In the genomic region with DNA sequence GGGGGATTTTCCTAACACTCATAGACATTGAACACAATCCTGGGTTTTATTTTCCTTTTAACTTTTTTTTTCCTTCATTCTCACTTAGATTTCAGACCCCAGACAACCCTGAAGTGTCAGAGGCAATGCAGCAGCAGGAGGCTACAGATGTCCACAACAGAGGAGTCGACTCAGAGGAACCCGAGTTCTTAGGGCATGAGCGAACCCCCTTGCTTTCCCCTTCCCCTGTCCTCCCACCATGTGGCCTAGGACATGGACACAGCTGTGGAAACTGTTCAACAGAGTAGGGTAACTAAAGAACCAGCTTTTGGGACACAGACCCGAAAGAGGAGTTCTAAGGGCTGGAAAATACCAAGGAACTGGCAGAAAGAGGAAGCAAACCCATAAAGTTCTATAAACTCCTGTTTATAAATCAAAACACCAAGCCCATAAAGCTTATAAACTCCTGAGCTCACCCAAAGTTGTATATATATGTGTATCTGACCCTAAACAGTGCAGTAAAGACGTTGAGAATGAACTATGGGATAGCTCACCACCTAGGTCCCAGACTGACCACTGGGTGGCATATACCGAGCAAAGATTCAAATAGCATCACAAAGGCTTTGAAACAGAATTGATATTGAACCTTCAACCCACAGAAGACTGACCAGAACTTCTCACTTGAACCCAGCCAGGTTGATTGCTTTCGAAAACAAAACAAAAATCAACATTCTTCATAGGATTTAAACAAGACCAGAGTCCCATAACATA, we compare ENCODE assay signal across 9 cellular contexts. TPM values are rescaled to one million over a fixed set of nuclear protein-coding genes. Genes with fewer than 3 reads are reported as not detected.
A peak's percentile ranks its signal among the peaks of the same experiment; 100 is the strongest.
DNase-seq lines count a peak whose midpoint lies in the region; ATAC-seq, FAIRE-seq and TF ChIP-seq lines count a peak whose summit lies in the region.
"Had no signal": no experiment of that assay in that cellular context is flagged by ENCODE, and none has a peak within 500 bp of the region (broad histone marks: within the 10 kb centered on the region; RNA-seq: fewer than 3 reads in every experiment).

No MANE protein-coding gene starts in this region.

- H4K20me1 ChIP-seq in HCT116 (ENCODE audit: insufficient read depth), result no peaks in the 10 kb centered on the region

- peak overlapping the region; percentile 72 to 86; a peak in 4 of 6 replicates for H3K27ac ChIP-seq in A549
- no peak overlapping the region for H3K27ac ChIP-seq in HCT116 (ENCODE audit: low read depth, low read length)
- H3K27ac ChIP-seq in adrenal gland, result peak overlapping the region in 1 of 5 donors; percentile 64
- H3K27ac ChIP-seq in thyroid gland, result peak overlapping the region; percentile 85 to 90 (median 85)

- POLR2A ChIA-PET in A549 (lab: Yijun Ruan, JAX), result interaction anchor here (1.2 kb wide), 2 partner anchors 33 to 205 kb away, joined by 5 read pairs; no protein-coding TSS in a partner anchor
- POLR2A ChIA-PET in HCT116 (lab: Charles Lee), result interaction anchor here (0.7 kb wide), 1 partner anchor 63 kb away, joined by 4 read pairs; no protein-coding TSS in a partner anchor

- H3K9me3 ChIP-seq in A549 (no peaks in the 10 kb centered on the region), HCT116 (ENCODE audit: control insufficient read depth in 1 of 2, insufficient read depth in 1 of 2, low read depth in 1 of 2, low read length in 2 of 2) (no peaks in the 10 kb centered on the region), adrenal gland (replicated peaks in 1 of 3) (no peaks in the 10 kb centered on the region), thyroid gland (no peaks in the 10 kb centered on the region)

- ATAC-seq in A549 (peak; percentile 84 to 86), HCT116 (peak; percentile 91), HG03571 (IDR thresholded peaks at IDR 0.05; ENCODE audit: unreplicated experiment) (no peak), HG03280 (IDR thresholded peaks at IDR 0.05; ENCODE audit: unreplicated experiment) (no peak)

- no peak for FAIRE-seq in A549 (lab: Jason Lieb, UNC)
- FAIRE-seq: GM18507 had no signal

- H3K36me3 ChIP-seq in HCT116 (ENCODE audit: control insufficient read depth in 1 of 2, insufficient read depth in 2 of 2, low read length in 2 of 2) (no peaks in the 10 kb centered on the region), adrenal gland (replicated peaks in 1 of 2) (no peaks in the 10 kb centered on the region), thyroid gland (no peaks in the 10 kb centered on the region)

- H3K9me2 ChIP-seq in HCT116 (ENCODE audit: insufficient read depth), result no peaks in the 10 kb centered on the region

- H3K4me2 ChIP-seq in A549 (peak overlapping the region; percentile 72), HCT116 (ENCODE audit: low read length) (no peak overlapping the region)

- H3K27me3 ChIP-seq in HCT116 (ENCODE audit: insufficient read depth, low read length), result no peaks in the 10 kb centered on the region
- H3K27me3 ChIP-seq in adrenal gland, result no peaks in the 10 kb centered on the region
- H3K27me3 ChIP-seq in thyroid gland, result no peaks in the 10 kb centered on the region

- peaks cover 30% of the 10 kb centered on the region for H3K4me1 ChIP-seq in A549
- H3K4me1 ChIP-seq in HCT116 (ENCODE audit: control insufficient read depth in 1 of 2, insufficient read depth in 2 of 2, low read length in 2 of 2), result peaks cover 3 to 10% of the 10 kb centered on the region in 2 experiments; a peak in 2 of 4 replicates
- H3K4me1 ChIP-seq in adrenal gland (replicated peaks in 1 of 2), result peaks cover 0 to 30% of the 10 kb centered on the region in 2 donors
- H3K4me1 ChIP-seq in thyroid gland, result peaks cover 35 to 50% of the 10 kb centered on the region in 2 donors

- CTCF ChIA-PET in A549 (lab: Yijun Ruan, JAX), result interaction anchor here (0.7 to 9.7 kb wide), 33 partner anchors 9 to 257 kb away, joined by 3 to 74 read pairs (median 5); a partner anchor contains a TSS
- CTCF ChIA-PET in HCT116 (lab: Charles Lee), result interaction anchor here (0.6 to 4.0 kb wide), 11 partner anchors 9 to 210 kb away, joined by 3 to 40 read pairs (median 6); a partner anchor contains a TSS

- H3K9ac ChIP-seq in HCT116 (ENCODE audit: low read length), result no peak overlapping the region

- intact Hi-C loops in HCT116 (cut with micrococcal nuclease), result no loop called here
- intact Hi-C loops in adrenal gland (cut with DNase I), result loop anchor here in 1 of 2 donors (5.0 kb wide), 1 partner anchor 35 kb away; a partner anchor contains a TSS
- intact Hi-C loops in thyroid gland (cut with DNase I), result no loop called here

- H2AFZ ChIP-seq in HCT116 (ENCODE audit: low read depth, low read length, poor library complexity, severe bottlenecking), result no peak overlapping the region

- 44% methylated on average over 7 of the region's 7 CpGs for WGBS in A549 (ENCODE audit: missing lambda C conversion rate)
- WGBS in adrenal gland, 4 donors, result 72 to 80% (median 75%) methylated on average over 7 of the region's 7 CpGs
- WGBS in thyroid gland, 2 donors, result 71 to 78% methylated on average over 7 of the region's 7 CpGs

- RAD21 ChIA-PET in HCT116 (lab: Charles Lee; ENCODE audit: low non-redundant PET in 1 of 2, low total read pairs in 2 of 2, uncharacterized antibody in 2 of 2, unreplicated experiment in 2 of 2), result no interaction called here

- DNase-seq in A549 (ENCODE audit: low read depth in 1 of 2, low spot score in 1 of 2) (peak; percentile 56 to 65), HCT116 (ENCODE audit: low read depth, low spot score) (peak; percentile 21), adrenal gland (no peak), iPS-NIHi11 (ENCODE audit: low spot score) (peak; percentile 33), thyroid gland (peak in 1 of 2 donors; percentile 17), KG1 (lab: John Stamatoyannopoulos, UW) (no peak)

- no TSS peak for BruUV-seq in HCT116 (replicated peaks; lab: Mats Ljungman, UMichigan)

- TF ChIP-seq RAD21 in A549 (conservative IDR thresholded peaks at IDR 0.05 in 1 of 2, IDR thresholded peaks at IDR 0.05 in 1 of 2), result peak; percentile 58 to 65; a peak in 4 of 5 replicates
- peak; percentile 56 for TF ChIP-seq RAD21 in HCT116 (IDR thresholded peaks at IDR 0.05; ENCODE audit: low read depth)

- H3K79me2 ChIP-seq in HCT116 (ENCODE audit: insufficient read depth, low read length), result peaks cover 34% of the 10 kb centered on the region; the same call in 1 of the 2 replicates

- TF ChIP-seq CTCF in A549 (IDR thresholded peaks at IDR 0.05) (peak; percentile 58), HCT116 (IDR thresholded peaks at IDR 0.05 in 2 of 3, conservative IDR thresholded peaks at IDR 0.05 in 1 of 3; ENCODE audit: borderline replicate concordance in 1 of 3, insufficient read depth in 1 of 3, low read depth in 2 of 3, low read length in 2 of 3) (peak; percentile 48 to 70 (median 62); a peak in 4 of 6 replicates), adrenal gland (IDR thresholded peaks at IDR 0.05) (peak in 4 of 6 experiments; percentile 3 to 47 (median 35)), thyroid gland (IDR thresholded peaks at IDR 0.05) (peak in 5 of 6 experiments; percentile 15 to 51 (median 38))

- H3K4me3 ChIP-seq in A549 (no peak overlapping the region), HCT116 (replicated peaks in 1 of 2; ENCODE audit: low read depth in 1 of 2, low read length in 2 of 2) (no peak overlapping the region), adrenal gland (no peak overlapping the region), thyroid gland (replicated peaks in 1 of 3) (no peak overlapping the region)

- TF ChIP-seq EP300 in A549 (IDR thresholded peaks at IDR 0.05), result no peak

- TF ChIP-seq POLR2A in A549 (IDR thresholded peaks at IDR 0.05; ENCODE audit: low read length) (no peak), HCT116 (IDR thresholded peaks at IDR 0.05; ENCODE audit: borderline replicate concordance, extremely low read depth, insufficient read depth, insufficient read length) (no peak), adrenal gland (IDR thresholded peaks at IDR 0.05) (no peak), thyroid gland (IDR thresholded peaks at IDR 0.05) (no peak)

TF ChIP-seq in A549, 52 proteins besides CTCF, POLR2A, EP300 and RAD21 (continues in another document):
- peak; percentile 41 for TF ChIP-seq SMC3 (IDR thresholded peaks at IDR 0.05)

TF ChIP-seq in HCT116, 20 proteins besides CTCF, POLR2A, EP300 and RAD21 (continues in another document):
- TF ChIP-seq ELF1 (IDR thresholded peaks at IDR 0.05; ENCODE audit: borderline replicate concordance, low read depth) (no peak), ZNF274 (IDR thresholded peaks at IDR 0.05; ENCODE audit: low read depth, low read length) (no peak)
- TF ChIP-seq, protein P1, sequence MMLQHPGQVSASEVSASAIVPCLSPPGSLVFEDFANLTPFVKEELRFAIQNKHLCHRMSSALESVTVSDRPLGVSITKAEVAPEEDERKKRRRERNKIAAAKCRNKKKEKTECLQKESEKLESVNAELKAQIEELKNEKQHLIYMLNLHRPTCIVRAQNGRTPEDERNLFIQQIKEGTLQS (IDR thresholded peaks at IDR 0.05), result no peak

RNA-seq across cellular contexts. Expression of a gene that starts 33.9 kb away (rescaled TPM):
- polyA plus RNA-seq in A549 (2011; rRNA removed) (58.6 and 61.6 TPM in 2 replicates), A549 (2017; fragmentation: RNase III; extraction: RNeasy Plus Mini Kit Qiagen cat#74134 plus additional on column Dnase treatment) (22.9 to 25.9 TPM (median 24.8 TPM) in 3 replicates), adrenal gland (10 to 100 TPM in 1 of 3 donors, 1 to 10 TPM in 2; 9.2 to 10.6 (median 9.5) TPM)
- polyA plus RNA-seq in A549 (2012; cell fraction: cytosol; rRNA removed), result 18.3 and 23.1 TPM in 2 replicates
- 18.4 and 26.4 TPM in 2 replicates for polyA plus RNA-seq in A549 (2012; cell fraction: nucleus; rRNA removed)
- polyA minus RNA-seq in A549 (2011; rRNA and poly(A)+ RNA removed), result 75.1 and 83.9 TPM in 2 replicates
- total RNA-seq in HCT116 (2021; ENCODE audit: unreplicated experiment) (77.8 TPM), adrenal gland (10 to 100 TPM; 14.3 to 24.4 (median 20.7) TPM), thyroid gland (100 to 1,000 TPM; 170 to 246 (median 201) TPM)
- 35.7 and 42.5 TPM in 2 replicates for polyA plus RNA-seq in HCT116 (2012)

RNA-seq across cellular contexts. Expression of a gene that starts 58.1 kb away (rescaled TPM):
- polyA plus RNA-seq in A549 (2011; rRNA removed), result 33.9 and 36.1 TPM in 2 replicates
- 56.7 and 77.4 TPM in 2 replicates for polyA plus RNA-seq in A549 (2012; cell fraction: cytosol; rRNA removed)
- polyA plus RNA-seq in A549 (2012; cell fraction: nucleus; rRNA removed), result 64.2 and 71.5 TPM in 2 replicates
- 36.0 to 45.9 TPM (median 37.2 TPM) in 3 replicates for polyA plus RNA-seq in A549 (2017; fragmentation: RNase III; extraction: RNeasy Plus Mini Kit Qiagen cat#74134 plus additional on column Dnase treatment)
- polyA minus RNA-seq in A549 (2011; rRNA and poly(A)+ RNA removed), result 44.8 and 46.3 TPM in 2 replicates
- 12.8 TPM for total RNA-seq in HCT116 (2021; ENCODE audit: unreplicated experiment)
- 9.8 and 11.8 TPM in 2 replicates for polyA plus RNA-seq in HCT116 (2012)
- 10 to 100 TPM; 14.6 to 31.8 (median 24.9) TPM for total RNA-seq in adrenal gland
- 10 to 100 TPM in 2 of 3 donors, 1 to 10 TPM in 1; 6.4 to 30.0 (median 25.2) TPM for polyA plus RNA-seq in adrenal gland
- 10 to 100 TPM in 3 of 4 donors, 1 to 10 TPM in 1; 5.9 to 32.0 (median 21.3) TPM for total RNA-seq in thyroid gland

Comparison
In these comparisons a context has a peak if more than half of its experiments do, and no peak if none do; other contexts are left out.
1. ATAC-seq: peak in A549 (2 of 2) and HCT116 (single experiment); none in HG03571 (single experiment) and HG03280 (single experiment).
2. DNase-seq: peak in A549 (2 of 2), HCT116 (single experiment) and iPS-NIHi11 (single experiment); none in adrenal gland (0 of 7) and KG1 (single experiment).
3. Peak in every context shown above with its lines, with median percentiles within 50 percentile points of each other: CTCF ChIP-seq.